Comparison of ENCODE assay signal across 23 cellular contexts in the genomic region with DNA sequence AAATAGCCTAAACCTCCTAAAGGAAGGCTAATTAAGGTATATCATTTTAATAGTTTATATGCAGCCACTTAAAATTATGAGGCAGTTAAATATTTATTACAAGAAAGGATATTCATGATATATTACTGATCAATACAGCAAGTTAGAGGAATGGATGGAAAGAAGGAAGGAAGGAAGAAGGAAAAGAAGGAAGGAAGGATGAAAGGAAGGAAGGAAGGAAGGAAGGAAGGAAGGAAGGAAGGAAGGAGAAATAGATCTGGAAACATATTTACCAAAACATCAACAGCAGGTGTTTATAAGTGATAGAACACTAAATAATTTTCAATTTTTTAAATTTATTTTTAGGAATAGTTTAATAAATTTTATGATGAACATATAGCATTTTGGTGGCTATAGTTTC. TPM values are rescaled to one million over a fixed set of nuclear protein-coding genes. Genes with fewer than 3 reads are reported as not detected.
DNase-seq lines count a peak whose midpoint lies in the region; ATAC-seq, FAIRE-seq and TF ChIP-seq lines count a peak whose summit lies in the region.
"Had no signal": no experiment of that assay in that cellular context is flagged by ENCODE, and none has a peak within 500 bp of the region (broad histone marks: within the 10 kb centered on the region; RNA-seq: fewer than 3 reads in every experiment).

No MANE protein-coding gene starts in this region.

- H3K4me1 Mint-ChIP-seq in HFFc6 (ENCODE audit: low read depth): peaks cover 81% of the 10 kb centered on the region
- peaks cover 64% of the 10 kb centered on the region for H3K4me1 Mint-ChIP-seq in neural crest cell
- H3K4me1 Mint-ChIP-seq: CD4-positive, CD25-positive, alpha-beta regulatory T cell; CD8-positive, alpha-beta memory T cell had no signal

- no peak for TF ChIP-seq EP300 in A549 (IDR thresholded peaks at IDR 0.05)

- H3K27me3 Mint-ChIP-seq in HFFc6 (ENCODE audit: insufficient read depth) (no peaks in the 10 kb centered on the region), neural crest cell (ENCODE audit: low read depth) (no peaks in the 10 kb centered on the region)
- H3K27me3 Mint-ChIP-seq: CD8-positive, alpha-beta memory T cell had no signal

- no peak for TF ChIP-seq RAD21 in A549 (conservative IDR thresholded peaks at IDR 0.05 in 1 of 2, IDR thresholded peaks at IDR 0.05 in 1 of 2)

- CTCF ChIA-PET in A549 (lab: Yijun Ruan, JAX): no interaction called here

- H3K4me1 ChIP-seq in A549: peaks cover 99% of the 10 kb centered on the region
- H3K4me1 ChIP-seq: BE2C had no signal

- TF ChIP-seq CTCF in A549 (IDR thresholded peaks at IDR 0.05) (no peak), HFFc6 (IDR thresholded peaks at IDR 0.05) (no peak), neural crest cell (conservative IDR thresholded peaks at IDR 0.05) (no peak)

- no peak for TF ChIP-seq POLR2A in A549 (IDR thresholded peaks at IDR 0.05; ENCODE audit: low read length)

- peak overlapping the region; percentile 78 to 81; a peak in 5 of 6 replicates for H3K27ac ChIP-seq in A549
- H3K27ac ChIP-seq in SK-N-MC: peak overlapping the region; percentile 99
- H3K27ac ChIP-seq: 22Rv1, HL-60 had no signal

- peak overlapping the region; percentile 57; the same call in 1 of the 2 replicates for H3K27ac Mint-ChIP-seq in HFFc6
- no peak overlapping the region for H3K27ac Mint-ChIP-seq in neural crest cell (ENCODE audit: unreplicated experiment)
- H3K27ac Mint-ChIP-seq: CD4-positive, CD25-positive, alpha-beta regulatory T cell; CD8-positive, alpha-beta memory T cell; IgD-negative memory B cell had no signal

- POLR2A ChIA-PET in A549 (lab: Yijun Ruan, JAX): interaction anchor here (1.0 kb wide), 1 partner anchor 18 kb away, joined by 3 read pairs; a partner anchor contains a TSS

- no peaks in the 10 kb centered on the region for H3K9me3 Mint-ChIP-seq in HFFc6
- no peaks in the 10 kb centered on the region for H3K9me3 Mint-ChIP-seq in neural crest cell
- H3K9me3 Mint-ChIP-seq: IgD-negative memory B cell had no signal

- H3K4me2 ChIP-seq in A549: peak overlapping the region; percentile 72; the same call in 2 of the 3 replicates

- peaks cover 48% of the 10 kb centered on the region; the same call in 1 of the 2 replicates for H3K36me3 Mint-ChIP-seq in HFFc6 (ENCODE audit: low read depth)
- H3K36me3 Mint-ChIP-seq in neural crest cell (ENCODE audit: low read depth): peaks cover 4% of the 10 kb centered on the region
- H3K36me3 Mint-ChIP-seq: CD4-positive, CD25-positive, alpha-beta regulatory T cell; CD8-positive, alpha-beta memory T cell; IgD-negative memory B cell had no signal

- peaks cover 62% of the 10 kb centered on the region for H3K36me3 ChIP-seq in SK-N-MC (ENCODE audit: insufficient read depth, low read length)
- H3K36me3 ChIP-seq: BE2C had no signal

- ATAC-seq in A549: no peak

- no peak for FAIRE-seq in A549 (lab: Jason Lieb, UNC)
- FAIRE-seq: GM12878 had no signal

- H3K9me3 ChIP-seq in A549: no peaks in the 10 kb centered on the region
- no peaks in the 10 kb centered on the region for H3K9me3 ChIP-seq in SK-N-MC (ENCODE audit: low read depth, low read length)
- H3K9me3 ChIP-seq: BE2C, HAP-1 had no signal

- no peak for DNase-seq in A549 (ENCODE audit: low read depth in 1 of 2, low spot score in 1 of 2)
- no peak for DNase-seq in HFFc6
- DNase-seq in SK-N-MC (ENCODE audit: low read depth, low spot score): no peak
- no peak for DNase-seq in neural crest cell (ENCODE audit: low read depth, low spot score)
- no peak for DNase-seq in NCI-H345 treated with DMSO at 0.1 percent for 48 hours (lab: John Stamatoyannopoulos, UW; ENCODE audit: unreplicated experiment)
- DNase-seq in NCI-H2171 treated with DMSO at 0.1 percent for 48 hours (lab: John Stamatoyannopoulos, UW): no peak
- DNase-seq in 8988T: no peak
- DNase-seq: ACHN; BE2C; C1 segment of cervical spinal cord; CD4-positive, CD25-positive, alpha-beta regulatory T cell; CD8-positive, alpha-beta memory T cell; COR-L47; DMS 273 treated with DMSO at 0.1 percent for 48 hours; DMS53; DND-41; EL; GOT3 had no signal

- no peak overlapping the region for H3K9ac ChIP-seq in SK-N-MC (ENCODE audit: insufficient read length)

- H3K4me3 Mint-ChIP-seq in HFFc6 (peak overlapping the region; percentile 24; the same call in 1 of the 2 replicates), neural crest cell (peak overlapping the region; percentile 55)
- H3K4me3 Mint-ChIP-seq: CD4-positive, CD25-positive, alpha-beta regulatory T cell; CD8-positive, alpha-beta memory T cell; IgD-negative memory B cell had no signal

- H3K4me3 ChIP-seq in A549: no peak overlapping the region; the same call in 2 of the 3 replicates
- H3K4me3 ChIP-seq in SK-N-MC: no peak overlapping the region
- H3K4me3 ChIP-seq: GM12878, HAP-1 had no signal

TF ChIP-seq in A549, 52 proteins besides CTCF, POLR2A, EP300 and RAD21:
- TF ChIP-seq HOXA7 (CRISPR knock-in tag; IDR thresholded peaks at IDR 0.05): peak; percentile 22; the same call in 1 of the 2 replicates
- TF ChIP-seq, protein P1, sequence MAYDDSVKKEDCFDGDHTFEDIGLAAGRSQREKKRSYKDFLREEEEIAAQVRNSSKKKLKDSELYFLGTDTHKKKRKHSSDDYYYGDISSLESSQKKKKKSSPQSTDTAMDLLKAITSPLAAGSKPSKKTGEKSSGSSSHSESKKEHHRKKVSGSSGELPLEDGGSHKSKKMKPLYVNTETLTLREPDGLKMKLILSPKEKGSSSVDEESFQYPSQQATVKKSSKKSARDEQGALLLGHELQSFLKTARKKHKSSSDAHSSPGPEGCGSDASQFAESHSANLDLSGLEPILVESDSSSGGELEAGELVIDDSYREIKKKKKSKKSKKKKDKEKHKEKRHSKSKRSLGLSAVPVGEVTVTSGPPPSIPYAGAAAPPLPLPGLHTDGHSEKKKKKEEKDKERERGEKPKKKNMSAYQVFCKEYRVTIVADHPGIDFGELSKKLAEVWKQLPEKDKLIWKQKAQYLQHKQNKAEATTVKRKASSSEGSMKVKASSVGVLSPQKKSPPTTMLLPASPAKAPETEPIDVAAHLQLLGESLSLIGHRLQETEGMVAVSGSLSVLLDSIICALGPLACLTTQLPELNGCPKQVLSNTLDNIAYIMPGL (CRISPR knock-in tag; IDR thresholded peaks at IDR 0.05; ENCODE audit: borderline replicate concordance): no peak

RNA-seq across cellular contexts. Expression of a gene that starts 17.5 kb away (rescaled TPM):
- 125 and 161 TPM in 2 replicates for polyA plus RNA-seq in A549 (2011; rRNA removed)
- polyA plus RNA-seq in A549 (2012; cell fraction: cytosol; rRNA removed): 16.0 and 18.3 TPM in 2 replicates
- 15.2 and 26.8 TPM in 2 replicates for polyA plus RNA-seq in A549 (2012; cell fraction: nucleus; rRNA removed)
- polyA plus RNA-seq in A549 (2017; fragmentation: RNase III; extraction: RNeasy Plus Mini Kit Qiagen cat#74134 plus additional on column Dnase treatment): 52.0 to 53.9 TPM (median 52.4 TPM) in 3 replicates
- polyA minus RNA-seq in A549 (2011; rRNA and poly(A)+ RNA removed): 201 and 266 TPM in 2 replicates
- 10 to 100 TPM; 12.0 to 66.1 (median 54.1) TPM for total RNA-seq in HFFc6 (2021; fragmentation: NEBNext Ultra II Directional; extraction: Animal tissue kit (Norgen Biotek cat#: 25700))
- 18.7 and 19.2 TPM in 2 replicates for total RNA-seq in neural crest cell
- polyA plus RNA-seq: CD8-positive, alpha-beta memory T cell had no signal
